ENCODE assay signal across 19 cellular contexts in genomic region chr7:479115-479947, GRCh38. TPM values are rescaled to one million over a fixed set of nuclear protein-coding genes. Genes with fewer than 3 reads are reported as not detected.
DNase-seq lines count a peak whose midpoint lies in the region; ATAC-seq, FAIRE-seq and TF ChIP-seq lines count a peak whose summit lies in the region.
"Had no signal": no experiment of that assay in that cellular context is flagged by ENCODE, and none has a peak within 500 bp of the region (broad histone marks: within the 10 kb centered on the region; RNA-seq: fewer than 3 reads in every experiment).

No MANE protein-coding gene starts in this region.

- no peak overlapping the region for H3K27ac ChIP-seq in HepG2 (ENCODE audit: extremely low read length, insufficient read depth, low read length)
- H3K27ac ChIP-seq: 22Rv1, testis had no signal

- intact Hi-C loops in HepG2 (cut with micrococcal nuclease; ENCODE audit: unreplicated experiment), result no loop called here

- H3K4me3 ChIP-seq in NT2/D1 (ENCODE audit: insufficient read length, low read depth) (no peak overlapping the region), HepG2 (replicated peaks in 1 of 3; ENCODE audit: insufficient read depth in 1 of 3, low read depth in 2 of 3, low read length in 3 of 3) (no peak overlapping the region)
- H3K4me3 ChIP-seq: testis had no signal

- TF ChIP-seq POLR2A in HepG2 (IDR thresholded peaks at IDR 0.05; ENCODE audit: insufficient read depth in 1 of 2, low read depth in 2 of 2, low read length in 2 of 2), result no peak

- H3K4me2 ChIP-seq in HepG2 (ENCODE audit: low read depth, low read length), result no peak overlapping the region

- H3K27ac Mint-ChIP-seq in stimulated activated effector memory CD8-positive, alpha-beta T cell treated with anti-CD3 and anti-CD28 coated beads, Interleukin-12 subunit alpha, Interleukin-12 subunit beta, amount 100 ng/mL, for 72 hours, result no peak overlapping the region
- H3K27ac Mint-ChIP-seq: nephron progenitor cell had no signal

- CTCF ChIA-PET in HepG2 (lab: Yijun Ruan, JAX; ENCODE audit: low intra/inter-chr PET ratio, low total read pairs), result no interaction called here

- no peak overlapping the region for H3K4me3 Mint-ChIP-seq in stimulated activated effector memory CD8-positive, alpha-beta T cell treated with anti-CD3 and anti-CD28 coated beads, Interleukin-12 subunit alpha, Interleukin-12 subunit beta, amount 100 ng/mL, for 72 hours
- H3K4me3 Mint-ChIP-seq: CD4-positive, CD25-positive, alpha-beta regulatory T cell; nephron progenitor cell had no signal

- no peak for TF ChIP-seq RAD21 in HepG2 (CRISPR knock-in tag; IDR thresholded peaks at IDR 0.05)

- POLR2A ChIA-PET in HepG2 (lab: Yijun Ruan, JAX), result interaction anchor here (1.0 kb wide), 1 partner anchor 35 kb away, joined by 3 read pairs; no protein-coding TSS in a partner anchor

- H3K4me1 Mint-ChIP-seq in stimulated activated effector memory CD8-positive, alpha-beta T cell treated with anti-CD3 and anti-CD28 coated beads, Interleukin-12 subunit alpha, Interleukin-12 subunit beta, amount 100 ng/mL, for 72 hours, result no peaks in the 10 kb centered on the region
- H3K4me1 Mint-ChIP-seq: CD4-positive, CD25-positive, alpha-beta regulatory T cell had no signal

- H3K27me3 ChIP-seq in NT2/D1 (ENCODE audit: insufficient read depth, insufficient read length), result peaks cover 17% of the 10 kb centered on the region
- H3K27me3 ChIP-seq in HepG2 (ENCODE audit: control insufficient read depth in 1 of 2, insufficient read depth in 2 of 2, low read length in 2 of 2), result peaks cover 10 to 23% of the 10 kb centered on the region in 2 experiments
- H3K27me3 ChIP-seq: testis had no signal

- DNase-seq in DMS 273 (lab: John Stamatoyannopoulos, UW; ENCODE audit: unreplicated experiment) (peak; percentile 59), DMS 273 treated with DMSO at 0.1 percent for 48 hours (lab: John Stamatoyannopoulos, UW) (no peak), NT2/D1 (ENCODE audit: low read depth, low spot score) (no peak), HepG2 (ENCODE audit: low spot score) (no peak), KBM-7 (no peak), globus pallidus (ENCODE audit: low spot score) (no peak), cerebellar nuclear complex (lab: John Stamatoyannopoulos, UW) (no peak)
- DNase-seq in stimulated activated effector memory CD8-positive, alpha-beta T cell treated with anti-CD3 and anti-CD28 coated beads, Interleukin-12 subunit alpha, Interleukin-12 subunit beta, amount 100 ng/mL, for 72 hours (ENCODE audit: low spot score in 2 of 2), result no peak
- DNase-seq: CD4-positive, CD25-positive, alpha-beta regulatory T cell; DMS79 treated with DMSO at 0.1 percent for 48 hours; NCI-H774; nephron progenitor cell; retina; stimulated activated CD4-positive, alpha-beta T cell treated with anti-CD3 and anti-CD28 coated beads, Interleukin-2, amount 100 ng/mL, for 24 hours; SW 1271; testis had no signal

- H3K36me3 Mint-ChIP-seq in stimulated activated effector memory CD8-positive, alpha-beta T cell treated with anti-CD3 and anti-CD28 coated beads, Interleukin-12 subunit alpha, Interleukin-12 subunit beta, amount 100 ng/mL, for 72 hours, result no peaks in the 10 kb centered on the region
- H3K36me3 Mint-ChIP-seq: CD4-positive, CD25-positive, alpha-beta regulatory T cell had no signal

- H3K79me2 ChIP-seq in HepG2 (ENCODE audit: insufficient read depth, low read length), result no peaks in the 10 kb centered on the region

- H3K9me3 ChIP-seq in NT2/D1 (ENCODE audit: insufficient read depth, low read length) (peaks cover 15% of the 10 kb centered on the region; the same call in 1 of the 2 replicates), HepG2 (ENCODE audit: low read length) (no peaks in the 10 kb centered on the region)
- H3K9me3 ChIP-seq: testis had no signal

- no peaks in the 10 kb centered on the region for H4K20me1 ChIP-seq in HepG2 (ENCODE audit: insufficient read depth, low read length)

- no peak for TF ChIP-seq CTCF in HepG2 (CRISPR knock-in tag; IDR thresholded peaks at IDR 0.05)

- H3K36me3 ChIP-seq in NT2/D1 (ENCODE audit: insufficient read depth, insufficient read length, low read length), result no peaks in the 10 kb centered on the region
- H3K36me3 ChIP-seq in HepG2 (replicated peaks in 1 of 2; ENCODE audit: control insufficient read depth in 1 of 2, insufficient read depth in 2 of 2, low read length in 2 of 2), result no peaks in the 10 kb centered on the region

- H3K9me3 Mint-ChIP-seq in stimulated activated effector memory CD8-positive, alpha-beta T cell treated with anti-CD3 and anti-CD28 coated beads, Interleukin-12 subunit alpha, Interleukin-12 subunit beta, amount 100 ng/mL, for 72 hours, result peaks cover 9% of the 10 kb centered on the region

- H3K4me1 ChIP-seq in NT2/D1 (ENCODE audit: insufficient read depth, insufficient read length) (peaks cover 32% of the 10 kb centered on the region), HepG2 (ENCODE audit: insufficient read depth, low read length) (peaks cover 41% of the 10 kb centered on the region)
- H3K4me1 ChIP-seq: testis had no signal

- peak overlapping the region; percentile 74 for H3K9ac ChIP-seq in NT2/D1 (ENCODE audit: insufficient read length, low read depth)
- H3K9ac ChIP-seq in HepG2 (ENCODE audit: insufficient read depth, low read depth, low read length), result no peak overlapping the region

- BruUV-seq in HepG2 (replicated peaks; lab: Mats Ljungman, UMichigan), result no TSS peak

- 66% methylated on average over 10 of the region's 20 CpGs for WGBS in HepG2 (ENCODE audit: low lambda C conversion rate)

- TF ChIP-seq EP300 in HepG2 (IDR thresholded peaks at IDR 0.05; ENCODE audit: low read depth in 2 of 2, low read length in 2 of 2) (no peak), HepG2 (CRISPR knock-in tag; IDR thresholded peaks at IDR 0.05; ENCODE audit: borderline replicate concordance) (no peak)

- FAIRE-seq in HepG2 (lab: Jason Lieb, UNC), result no peak
- FAIRE-seq: GM19239, RCC 7860 had no signal

- no peak for ATAC-seq in HepG2
- ATAC-seq in stimulated activated effector memory CD8-positive, alpha-beta T cell treated with anti-CD3 and anti-CD28 coated beads, Interleukin-12 subunit alpha, Interleukin-12 subunit beta, amount 100 ng/mL, for 72 hours, result peak; percentile 24

- no peak overlapping the region for H2AFZ ChIP-seq in HepG2 (ENCODE audit: low read length)

- in situ Hi-C loops in HepG2 (cut with HindIII; ENCODE audit: extremely low pct_ligation_motif_present, low pct_unique_long_range_greater_than_20kb) (no loop called here), KBM-7 (cut with MboI; ENCODE audit: low pct_unique_long_range_greater_than_20kb, low sequenced_read_pairs) (no loop called here)

TF ChIP-seq in HepG2, 621 proteins besides CTCF, POLR2A, EP300 and RAD21 (continues in another document):
- TF ChIP-seq HNRNPK (IDR thresholded peaks at IDR 0.05; ENCODE audit: low read depth, low read length, poor library complexity, severe bottlenecking), result peak; percentile 52
- TF ChIP-seq THAP8 (CRISPR knock-in tag; IDR thresholded peaks at IDR 0.05; ENCODE audit: borderline replicate concordance), result no peak
- no peak for TF ChIP-seq ELF1 (CRISPR knock-in tag; IDR thresholded peaks at IDR 0.05)
- TF ChIP-seq, protein P1, sequence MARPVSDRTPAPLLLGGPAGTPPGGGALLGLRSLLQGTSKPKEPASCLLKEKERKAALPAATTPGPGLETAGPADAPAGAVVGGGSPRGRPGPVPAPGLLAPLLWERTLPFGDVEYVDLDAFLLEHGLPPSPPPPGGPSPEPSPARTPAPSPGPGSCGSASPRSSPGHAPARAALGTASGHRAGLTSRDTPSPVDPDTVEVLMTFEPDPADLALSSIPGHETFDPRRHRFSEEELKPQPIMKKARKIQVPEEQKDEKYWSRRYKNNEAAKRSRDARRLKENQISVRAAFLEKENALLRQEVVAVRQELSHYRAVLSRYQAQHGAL (CRISPR knock-in tag; IDR thresholded peaks at IDR 0.05; ENCODE audit: not compliant biosample characterization), result no peak
- no peak for TF ChIP-seq ZNF570 (CRISPR knock-in tag; IDR thresholded peaks at IDR 0.05; ENCODE audit: borderline replicate concordance)

RNA-seq across cellular contexts. Expression of gene PDGFA, which starts 40.3 kb away (rescaled TPM):
- total RNA-seq in HepG2 (2016; rRNA removed; fragmentation: Illumina TruSeq; extraction: Trizol), result 0.80 and 1.5 TPM in 2 replicates
- total RNA-seq in HepG2 (2016; cell fraction: cytosol; rRNA removed; fragmentation: Illumina TruSeq; extraction: Trizol; ENCODE audit: low read depth), result 1.1 and 1.6 TPM in 2 replicates
- total RNA-seq in HepG2 (2016; cell fraction: insoluble cytoplasmic fraction; rRNA removed; fragmentation: Illumina TruSeq; extraction: Trizol), result 1.0 and 1.8 TPM in 2 replicates
- total RNA-seq in HepG2 (2016; cell fraction: membrane; rRNA removed; fragmentation: Illumina TruSeq; extraction: Trizol), result 2.6 and 3.0 TPM in 2 replicates
- total RNA-seq in HepG2 (2016; cell fraction: nucleus; rRNA removed; fragmentation: Illumina TruSeq; extraction: Trizol), result 1.3 and 1.4 TPM in 2 replicates
- 2.4 and 3.4 TPM in 2 replicates for polyA plus RNA-seq in HepG2 (2011; rRNA removed)
- polyA plus RNA-seq in HepG2 (2011; cell fraction: cytosol; rRNA removed), result 1.2 and 2.1 TPM in 2 replicates
- polyA plus RNA-seq in HepG2 (2011; cell fraction: nucleus; rRNA removed), result 2.9 and 5.0 TPM in 2 replicates
- 1.2 and 1.3 TPM in 2 replicates for polyA plus RNA-seq in HepG2 (2012)
- polyA plus RNA-seq in HepG2 (2016; cell fraction: cytosol; fragmentation: Illumina TruSeq; extraction: Trizol; ENCODE audit: low read depth), result 0.57 and 0.60 TPM in 2 replicates
- 0.93 and 1.1 TPM in 2 replicates for polyA plus RNA-seq in HepG2 (2016; cell fraction: insoluble cytoplasmic fraction; fragmentation: Illumina TruSeq; extraction: Trizol; ENCODE audit: low read depth)
- polyA plus RNA-seq in HepG2 (2016; cell fraction: membrane; fragmentation: Illumina TruSeq; extraction: Trizol; ENCODE audit: low read depth), result 1.1 TPM in 2 replicates
- 1.9 TPM in 2 replicates for polyA plus RNA-seq in HepG2 (2016; cell fraction: nucleus; fragmentation: Illumina TruSeq; extraction: Trizol; ENCODE audit: insufficient read depth, low read depth)
- polyA minus RNA-seq in HepG2 (2011; rRNA and poly(A)+ RNA removed; ENCODE audit: low replicate concordance), result 14.6 and 20.5 TPM in 2 replicates
- 4.8 and 15.5 TPM in 2 replicates for polyA minus RNA-seq in HepG2 (2011; cell fraction: cytosol; rRNA and poly(A)+ RNA removed)
- polyA minus RNA-seq in HepG2 (2011; cell fraction: nucleus; rRNA and poly(A)+ RNA removed), result 2.3 and 2.4 TPM in 2 replicates
- polyA plus RNA-seq: CD4-positive, CD25-positive, alpha-beta regulatory T cell had no signal
